ENCODE assay signal across 21 cellular contexts in genomic region chr1:10942542-10942912, GRCh38.
"Had no signal": no experiment of that assay in that cellular context is flagged by ENCODE, and none has a peak within 500 bp of the region (broad histone marks: within the 10 kb centered on the region; RNA-seq: fewer than 3 reads in every experiment).

No MANE protein-coding gene starts in this region.

- H3K4me3 Mint-ChIP-seq: activated CD4-positive, alpha-beta T cell treated with anti-CD3 and anti-CD28 coated beads, Interleukin-2, amount 10 ng/mL, durations not matched to agents 7 days and 5 days; activated CD8-positive, alpha-beta memory T cell treated with anti-CD3 and anti-CD28 coated beads, Interleukin-2, amount 10 ng/mL, durations not matched to agents 7 days and 5 days; activated CD8-positive, alpha-beta T cell treated with anti-CD3 and anti-CD28 coated beads for 36 hours; central memory CD8-positive, alpha-beta T cell; natural killer cell; type B pancreatic cell had no signal

- H3K27ac ChIP-seq: adrenal gland, ascending aorta, breast epithelium, foreskin keratinocyte, neutrophil, ovary, psoas muscle, right atrium auricular region, thoracic aorta, vagina, WERI-Rb-1 had no signal

- FAIRE-seq: colon had no signal

- DNase-seq: foreskin keratinocyte, mammary epithelial cell had no signal

- H3K27me3 ChIP-seq: adrenal gland, breast epithelium, ovary, right atrium auricular region, vagina had no signal

- H3K4me3 ChIP-seq: adrenal gland, ascending aorta, ovary, right atrium auricular region, thoracic aorta, vagina had no signal

- H3K36me3 ChIP-seq: adrenal gland, ascending aorta, breast epithelium, neutrophil, ovary, right atrium auricular region, thoracic aorta, vagina, WERI-Rb-1 had no signal

- H3K9me3 Mint-ChIP-seq: activated CD4-positive, alpha-beta T cell treated with anti-CD3 and anti-CD28 coated beads, Interleukin-2, amount 10 ng/mL, durations not matched to agents 7 days and 5 days; activated CD8-positive, alpha-beta T cell treated with anti-CD3 and anti-CD28 coated beads for 36 hours; activated naive CD4-positive, alpha-beta T cell treated with anti-CD3 and anti-CD28 coated beads, Interleukin-2, amount 50 U/mL, for 72 hours; central memory CD8-positive, alpha-beta T cell; mesothelial cell of epicardium; natural killer cell; type B pancreatic cell had no signal

- H3K27ac Mint-ChIP-seq: activated CD4-positive, alpha-beta T cell treated with anti-CD3 and anti-CD28 coated beads, Interleukin-2, amount 10 ng/mL, durations not matched to agents 7 days and 5 days; activated CD8-positive, alpha-beta memory T cell treated with anti-CD3 and anti-CD28 coated beads, Interleukin-2, amount 10 ng/mL, durations not matched to agents 7 days and 5 days; activated CD8-positive, alpha-beta T cell treated with anti-CD3 and anti-CD28 coated beads for 36 hours; activated naive CD4-positive, alpha-beta T cell treated with anti-CD3 and anti-CD28 coated beads, Interleukin-2, amount 50 U/mL, for 72 hours; mesothelial cell of epicardium; natural killer cell; type B pancreatic cell had no signal

- H3K4me1 ChIP-seq: breast epithelium, foreskin keratinocyte had no signal

- H3K9me3 ChIP-seq: adrenal gland, ascending aorta, breast epithelium, neutrophil, ovary, psoas muscle, right atrium auricular region, thoracic aorta, vagina had no signal

- H3K36me3 Mint-ChIP-seq: activated CD8-positive, alpha-beta memory T cell treated with anti-CD3 and anti-CD28 coated beads, Interleukin-2, amount 10 ng/mL, durations not matched to agents 7 days and 5 days; mesothelial cell of epicardium; natural killer cell; type B pancreatic cell had no signal
